Comparison of ENCODE assay signal across 34 cellular contexts in the genomic region with DNA sequence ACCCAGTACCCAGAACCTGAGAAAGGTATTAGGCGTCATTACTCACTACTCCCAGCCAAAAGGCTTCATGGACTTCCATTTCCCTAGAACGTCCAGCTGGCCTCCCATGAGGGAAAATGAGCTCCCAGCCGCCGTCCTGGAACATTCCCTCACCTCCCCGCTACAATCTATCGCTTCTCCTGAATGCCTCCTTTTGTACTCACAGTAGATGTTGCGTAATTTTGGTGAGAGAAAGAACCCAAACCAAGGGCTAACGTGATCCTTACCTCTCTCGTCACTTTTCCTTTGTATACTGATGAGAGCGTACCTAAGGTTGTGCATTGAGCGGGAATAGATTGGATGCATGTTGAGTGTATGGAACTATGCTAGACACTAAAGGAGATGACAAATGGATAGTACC.
"Had no signal": no experiment of that assay in that cellular context is flagged by ENCODE, and none has a peak within 500 bp of the region (broad histone marks: within the 10 kb centered on the region; RNA-seq: fewer than 3 reads in every experiment).

No MANE protein-coding gene starts in this region.

- H3K27me3 ChIP-seq: adrenal gland, body of pancreas, brain microvascular endothelial cell, breast epithelium had no signal

- H3K27ac ChIP-seq: adrenal gland, body of pancreas, brain microvascular endothelial cell, breast epithelium, VCaP had no signal

- ATAC-seq: activated CD8-positive, alpha-beta T cell treated with anti-CD3 and anti-CD28 coated beads for 36 hours; activated naive CD4-positive, alpha-beta T cell treated with anti-CD3 and anti-CD28 coated beads, Interleukin-2, amount 50 U/mL, for 72 hours; activated T-cell treated with anti-CD3 and anti-CD28 coated beads, Interleukin-2, amount 50 U/mL, for 4 hours; activated T-cell treated with anti-CD3 and anti-CD28 coated beads, Interleukin-2, amount 50 U/mL, for 72 hours; activated T-helper 17 cell treated with anti-CD3 and anti-CD28 coated beads, Interleukin-2, amount 50 U/mL, for 72 hours; body of pancreas had no signal

- DNase-seq: activated B cell treated with CpG ODN at 0.5 μM for 24 hours; activated CD4-positive, alpha-beta memory T cell treated with anti-CD3 and anti-CD28 coated beads for 36 hours; activated CD4-positive, alpha-beta T cell treated with anti-CD3 and anti-CD28 coated beads for 4 hours; activated CD4-positive, alpha-beta T cell treated with anti-CD3 and anti-CD28 coated beads, Interleukin-2, amount 10 ng/mL, durations not matched to agents 24 days and 14 days; activated CD4-positive, alpha-beta T cell treated with anti-CD3 and anti-CD28 coated beads, Interleukin-2, amount 50 U/mL, for 1 hour; activated CD4-positive, alpha-beta T cell treated with anti-CD3 and anti-CD28 coated beads, Interleukin-2, amount 50 U/mL, for 4 hours; activated CD4-positive, CD25-positive, alpha-beta regulatory T cell treated with anti-CD3 and anti-CD28 coated beads, Interleukin-2, amount 50 U/mL, for 72 hours; activated CD8-positive, alpha-beta memory T cell treated with anti-CD3 and anti-CD28 coated beads, Interleukin-2, amount 50 U/mL, for 4 hours; activated CD8-positive, alpha-beta T cell treated with anti-CD3 and anti-CD28 coated beads for 36 hours; activated effector memory CD4-positive, alpha-beta T cell treated with anti-CD3 and anti-CD28 coated beads, Interleukin-2, amount 50 U/mL, for 16 hours; activated gamma-delta T cell treated with Interleukin-2 at 50 U/mL for 16 hours; activated naive CD4-positive, alpha-beta T cell; activated naive CD4-positive, alpha-beta T cell treated with anti-CD3 and anti-CD28 coated beads for 36 hours; activated naive CD4-positive, alpha-beta T cell treated with anti-CD3 and anti-CD28 coated beads, Interleukin-2, amount 50 U/mL, for 16 hours; activated naive CD8-positive, alpha-beta T cell treated with anti-CD3 and anti-CD28 coated beads for 36 hours; activated T-cell treated with anti-CD3 and anti-CD28 coated beads for 4 hours; activated T-cell treated with anti-CD3 and anti-CD28 coated beads, Interleukin-2, amount 50 U/mL, for 1 hour; activated T-cell treated with anti-CD3 and anti-CD28 coated beads, Interleukin-2, amount 50 U/mL, for 4 hours; activated T-cell treated with anti-CD3 and anti-CD28 coated beads, Interleukin-2, amount 50 U/mL, for 72 hours; adrenal gland; amniotic stem cell; aorta; brain microvascular endothelial cell; central memory CD4-positive, alpha-beta T cell; T-helper 2 cell; T-helper 9 cell had no signal

- H3K9me3 ChIP-seq: adrenal gland, body of pancreas, breast epithelium had no signal

- H3K4me1 ChIP-seq: adrenal gland, body of pancreas, breast epithelium had no signal

- H3K4me3 ChIP-seq: adrenal gland, body of pancreas, breast epithelium had no signal

- FAIRE-seq: astrocyte, colon, TTC549 had no signal

- H3K36me3 ChIP-seq: adrenal gland, brain microvascular endothelial cell, breast epithelium had no signal
